8 cellular contexts compared by ENCODE assay signal in the genomic region with DNA sequence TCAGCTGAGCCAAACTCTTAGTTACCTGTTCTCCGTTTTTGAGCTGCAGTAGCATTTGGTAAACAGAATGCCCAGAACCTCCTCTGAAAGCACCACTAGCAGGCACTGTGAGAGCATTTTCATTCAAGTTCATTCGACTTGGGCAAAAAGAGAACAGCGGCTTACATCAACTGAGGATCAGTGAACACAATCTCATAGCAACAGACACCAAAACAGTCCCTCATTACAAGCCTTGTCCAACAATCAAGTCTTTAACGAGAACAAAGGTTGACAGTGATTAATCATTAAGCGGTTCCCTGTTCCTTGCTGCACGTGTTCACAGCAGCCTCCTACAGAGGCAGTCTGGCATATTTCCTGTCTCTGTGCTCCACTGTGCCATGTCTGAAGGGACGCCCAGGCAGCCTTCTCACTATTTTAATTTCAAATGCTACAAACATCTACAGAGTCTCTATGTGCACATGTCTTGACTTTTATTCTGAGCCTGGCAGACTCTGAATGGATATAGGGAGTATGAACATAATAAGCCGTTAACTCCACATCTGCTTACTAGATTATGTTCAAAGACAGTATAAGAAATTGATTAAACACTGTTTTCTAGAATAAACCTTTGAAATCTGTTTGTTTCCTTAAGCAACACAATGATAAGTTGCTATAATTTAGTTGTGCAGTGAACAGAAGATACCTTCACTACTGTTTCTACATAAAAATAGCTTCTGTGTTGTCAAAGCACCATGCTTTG.
DNase-seq lines count a peak whose midpoint lies in the region; ATAC-seq and TF ChIP-seq lines count a peak whose summit lies in the region.

No MANE protein-coding gene starts in this region.

- H3K9me3 Mint-ChIP-seq in chondrocyte (ENCODE audit: low read depth): no peaks in the 10 kb centered on the region

- TF ChIP-seq CTCF in WERI-Rb-1 (IDR thresholded peaks at IDR 0.05; ENCODE audit: low read depth, low read length) (peak; percentile 83), chondrocyte (IDR thresholded peaks at IDR 0.05) (peak; percentile 86), left lung (IDR thresholded peaks at IDR 0.05) (peak; percentile 20 to 31)

- no peaks in the 10 kb centered on the region for H3K27me3 ChIP-seq in WERI-Rb-1 (ENCODE audit: insufficient read depth, low read depth, severe bottlenecking)
- no peaks in the 10 kb centered on the region for H3K27me3 ChIP-seq in left lung

- DNase-seq in WERI-Rb-1: peak; percentile 67
- no peak for DNase-seq in chondrocyte (ENCODE audit: low spot score)
- peak in 1 of 2 donors; percentile 44 for DNase-seq in left lung
- DNase-seq in stimulated activated naive CD4-positive, alpha-beta T cell (lab: John Stamatoyannopoulos, UW): peak; percentile 33 to 83 (median 69)
- DNase-seq in NCI-H1048 (lab: John Stamatoyannopoulos, UW): no peak

- peaks cover 3 to 10% of the 10 kb centered on the region in 2 donors for H3K4me1 ChIP-seq in left lung

- H3K9me3 ChIP-seq in KOPT-K1 (ENCODE audit: insufficient read depth, low read length, poor library complexity, severe bottlenecking) (no peaks in the 10 kb centered on the region), WERI-Rb-1 (ENCODE audit: severe bottlenecking) (no peaks in the 10 kb centered on the region), left lung (no peaks in the 10 kb centered on the region)

- no peaks in the 10 kb centered on the region for H3K36me3 Mint-ChIP-seq in chondrocyte (ENCODE audit: low read depth)

- H3K4me3 ChIP-seq in GM08714 (ENCODE audit: low read length) (peak overlapping the region; percentile 1; the same call in 1 of the 2 replicates), WERI-Rb-1 (ENCODE audit: low read depth, low read length) (no peak overlapping the region), left lung (no peak overlapping the region)

- intact Hi-C loops in left lung (cut with DNase I): no loop called here

- no peaks in the 10 kb centered on the region for H3K27me3 Mint-ChIP-seq in chondrocyte (ENCODE audit: low read depth)

- H3K4me3 Mint-ChIP-seq in chondrocyte (ENCODE audit: unreplicated experiment): peak overlapping the region; percentile 35

- H3K4me1 Mint-ChIP-seq in chondrocyte (ENCODE audit: low read depth): peaks cover 50% of the 10 kb centered on the region

- peak overlapping the region; percentile 31 for H3K27ac ChIP-seq in KOPT-K1 (ENCODE audit: low read depth, low read length, poor library complexity, severe bottlenecking)
- peak overlapping the region; percentile 60 for H3K27ac ChIP-seq in WERI-Rb-1
- peak overlapping the region; percentile 45 to 54 for H3K27ac ChIP-seq in left lung

- H3K27ac Mint-ChIP-seq in chondrocyte (ENCODE audit: unreplicated experiment): peak overlapping the region; percentile 88

- peak; percentile 84 for ATAC-seq in GM21737 (IDR thresholded peaks at IDR 0.05; ENCODE audit: unreplicated experiment)
- ATAC-seq in left lung: peak; percentile 90

- H3K36me3 ChIP-seq in KOPT-K1 (ENCODE audit: insufficient read depth, low read length): no peaks in the 10 kb centered on the region
- 0 out of 2 replicates have a peak, but pooled peaks cover 3% of the 10 kb centered on the region for H3K36me3 ChIP-seq in WERI-Rb-1
- no peaks in the 10 kb centered on the region for H3K36me3 ChIP-seq in left lung

Comparison
In these comparisons a context has a peak if more than half of its experiments do, and no peak if none do; other contexts are left out.
1. DNase-seq: peak in WERI-Rb-1 (single experiment) and stimulated activated naive CD4-positive, alpha-beta T cell (6 of 6); none in chondrocyte (single experiment) and NCI-H1048 (single experiment).
2. CTCF ChIP-seq: peak in every context shown above with its lines; median percentile 86 in chondrocyte; 83 in WERI-Rb-1; 26 in left lung.
3. Peak in every context shown above with its lines, with median percentiles within 50 percentile points of each other: H3K27ac ChIP-seq.